Comparison of ENCODE assay signal across 8 cellular contexts in the genomic region with DNA sequence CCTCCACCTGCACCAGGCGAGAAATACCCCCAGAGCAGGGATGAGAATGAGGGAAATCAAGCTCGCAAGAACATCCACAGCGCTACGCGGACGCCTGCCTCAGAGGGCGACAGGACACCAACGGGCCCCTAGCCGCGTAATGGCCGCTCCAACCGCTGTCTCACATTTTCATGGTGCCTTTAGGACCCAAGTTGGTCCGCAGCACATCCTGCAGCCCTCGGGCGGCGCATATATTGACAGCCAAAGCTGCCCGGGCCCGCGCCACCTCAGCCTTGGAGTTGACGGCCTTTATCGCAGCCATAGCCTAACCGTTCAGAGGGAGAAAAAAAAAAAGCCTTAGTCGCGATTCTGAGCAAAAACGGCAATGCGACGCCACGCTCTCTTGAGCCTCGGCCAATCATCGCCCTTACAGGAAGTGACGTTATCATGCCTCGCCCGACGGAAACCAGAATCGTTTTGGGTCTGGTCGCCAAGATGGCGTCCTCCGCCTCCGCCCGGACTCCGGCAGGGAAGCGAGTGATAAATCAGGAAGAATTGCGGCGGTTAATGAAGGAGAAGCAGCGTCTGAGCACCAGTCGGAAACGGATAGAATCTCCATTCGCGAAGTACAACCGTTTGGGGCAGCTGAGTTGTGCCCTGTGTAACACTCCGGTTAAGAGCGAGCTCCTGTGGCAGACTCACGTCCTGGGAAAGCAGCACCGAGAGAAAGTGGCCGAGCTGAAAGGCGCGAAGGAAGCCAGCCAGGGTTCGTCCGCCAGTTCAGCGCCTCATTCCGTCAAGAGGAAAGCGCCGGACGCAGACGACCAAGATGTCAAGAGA.
DNase-seq lines count a peak whose midpoint lies in the region; ATAC-seq, FAIRE-seq and TF ChIP-seq lines count a peak whose summit lies in the region.

A gene with protein sequence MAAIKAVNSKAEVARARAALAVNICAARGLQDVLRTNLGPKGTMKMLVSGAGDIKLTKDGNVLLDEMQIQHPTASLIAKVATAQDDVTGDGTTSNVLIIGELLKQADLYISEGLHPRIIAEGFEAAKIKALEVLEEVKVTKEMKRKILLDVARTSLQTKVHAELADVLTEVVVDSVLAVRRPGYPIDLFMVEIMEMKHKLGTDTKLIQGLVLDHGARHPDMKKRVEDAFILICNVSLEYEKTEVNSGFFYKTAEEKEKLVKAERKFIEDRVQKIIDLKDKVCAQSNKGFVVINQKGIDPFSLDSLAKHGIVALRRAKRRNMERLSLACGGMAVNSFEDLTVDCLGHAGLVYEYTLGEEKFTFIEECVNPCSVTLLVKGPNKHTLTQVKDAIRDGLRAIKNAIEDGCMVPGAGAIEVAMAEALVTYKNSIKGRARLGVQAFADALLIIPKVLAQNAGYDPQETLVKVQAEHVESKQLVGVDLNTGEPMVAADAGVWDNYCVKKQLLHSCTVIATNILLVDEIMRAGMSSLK (minus strand): TSS at position 368 of the 819 bp plus-strand sequence. CDS start 67 bp downstream, at position 301.
A gene with protein sequence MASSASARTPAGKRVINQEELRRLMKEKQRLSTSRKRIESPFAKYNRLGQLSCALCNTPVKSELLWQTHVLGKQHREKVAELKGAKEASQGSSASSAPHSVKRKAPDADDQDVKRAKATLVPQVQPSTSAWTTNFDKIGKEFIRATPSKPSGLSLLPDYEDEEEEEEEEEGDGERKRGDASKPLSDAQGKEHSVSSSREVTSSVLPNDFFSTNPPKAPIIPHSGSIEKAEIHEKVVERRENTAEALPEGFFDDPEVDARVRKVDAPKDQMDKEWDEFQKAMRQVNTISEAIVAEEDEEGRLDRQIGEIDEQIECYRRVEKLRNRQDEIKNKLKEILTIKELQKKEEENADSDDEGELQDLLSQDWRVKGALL (plus strand): TSS at position 448 of the 819 bp plus-strand sequence. CDS start 27 bp downstream, at position 475.

- H3K36me3 ChIP-seq in OCI-LY1 (ENCODE audit: insufficient read depth, low read length): peaks cover 32% of the 10 kb centered on the region; the same call in 1 of the 2 replicates

- no peaks in the 10 kb centered on the region for H3K9me3 ChIP-seq in OCI-LY1 (ENCODE audit: low read length)

- H3K4me2 ChIP-seq in OCI-LY1 (ENCODE audit: low read length): peak within 1 kb of the TSS; percentile 87

- H3K4me3 ChIP-seq in OCI-LY1 (ENCODE audit: low read depth, low read length, poor library complexity, severe bottlenecking) (peak within 1 kb of the TSS; percentile 93), epithelial cell of esophagus (ENCODE audit: low read length) (peak within 1 kb of the TSS; percentile 92)

- peak within 1 kb of the TSS; percentile 90 for H3K9ac ChIP-seq in OCI-LY1 (ENCODE audit: low read length)

- H3K27ac ChIP-seq in OCI-LY1 (ENCODE audit: low read depth, low read length, poor library complexity, severe bottlenecking): peak within 1 kb of the TSS; percentile 60

- TF ChIP-seq CTCF in D721Med (IDR thresholded peaks at IDR 0.05; ENCODE audit: insufficient read depth, missing control alignments) (no peak), OCI-LY1 (IDR thresholded peaks at IDR 0.05; ENCODE audit: low read length) (no peak; the same call in 1 of the 2 replicates), epithelial cell of esophagus (IDR thresholded peaks at IDR 0.05; ENCODE audit: insufficient read depth, low read depth, low read length, missing control alignments) (no peak)

- peaks cover 18% of the 10 kb centered on the region for H3K79me2 ChIP-seq in OCI-LY1 (ENCODE audit: insufficient read depth, low read length)

- H3K4me1 ChIP-seq in OCI-LY1 (ENCODE audit: insufficient read depth, low read length, severe bottlenecking): peaks cover 21% of the 10 kb centered on the region

- no peak for FAIRE-seq in D721Med (lab: Jason Lieb, UNC)

- DNase-seq in D721Med (ENCODE audit: insufficient read length, low spot score) (peak; percentile 90), HuH-7 (ENCODE audit: low spot score) (peak; percentile 89), activated T-cell treated with anti-CD3 and anti-CD28 coated beads for 24 hours (ENCODE audit: low read depth) (peak; percentile 88), epithelial cell of esophagus (ENCODE audit: low read depth) (peak; percentile 96), middle frontal gyrus (ENCODE audit: extremely low spot score, low spot score) (peak; percentile 94)
- DNase-seq in stimulated activated CD8-positive, alpha-beta memory T cell treated with anti-CD3 and anti-CD28 coated beads, Interleukin-2, amount 100 ng/mL, for 1 hour (ENCODE audit: low read depth in 2 of 2): peak; percentile 75 to 81

- no peaks in the 10 kb centered on the region for H3K9me2 ChIP-seq in OCI-LY1 (ENCODE audit: low read depth, low read length)

- H2AFZ ChIP-seq in OCI-LY1 (ENCODE audit: low read length): peak within 1 kb of the TSS; percentile 39

- H3K27me3 ChIP-seq in OCI-LY1 (ENCODE audit: insufficient read depth, low read length): no peaks in the 10 kb centered on the region

- H4K20me1 ChIP-seq in OCI-LY1 (ENCODE audit: insufficient read depth, low read length): no peaks in the 10 kb centered on the region

- ATAC-seq in GM21515 (IDR thresholded peaks at IDR 0.05; ENCODE audit: unreplicated experiment): peak; percentile 71

- no peaks in the 10 kb centered on the region for H3F3A ChIP-seq in OCI-LY1 (ENCODE audit: insufficient read depth, low read length)

Comparison
In these comparisons a context has a peak if more than half of its experiments do, and no peak if none do; other contexts are left out.
1. Peak in every context shown above with its lines: DNase-seq, ATAC-seq, H3K4me3 ChIP-seq and H3K27ac ChIP-seq.